Comparison of ENCODE assay signal across 9 cellular contexts in the genomic region with DNA sequence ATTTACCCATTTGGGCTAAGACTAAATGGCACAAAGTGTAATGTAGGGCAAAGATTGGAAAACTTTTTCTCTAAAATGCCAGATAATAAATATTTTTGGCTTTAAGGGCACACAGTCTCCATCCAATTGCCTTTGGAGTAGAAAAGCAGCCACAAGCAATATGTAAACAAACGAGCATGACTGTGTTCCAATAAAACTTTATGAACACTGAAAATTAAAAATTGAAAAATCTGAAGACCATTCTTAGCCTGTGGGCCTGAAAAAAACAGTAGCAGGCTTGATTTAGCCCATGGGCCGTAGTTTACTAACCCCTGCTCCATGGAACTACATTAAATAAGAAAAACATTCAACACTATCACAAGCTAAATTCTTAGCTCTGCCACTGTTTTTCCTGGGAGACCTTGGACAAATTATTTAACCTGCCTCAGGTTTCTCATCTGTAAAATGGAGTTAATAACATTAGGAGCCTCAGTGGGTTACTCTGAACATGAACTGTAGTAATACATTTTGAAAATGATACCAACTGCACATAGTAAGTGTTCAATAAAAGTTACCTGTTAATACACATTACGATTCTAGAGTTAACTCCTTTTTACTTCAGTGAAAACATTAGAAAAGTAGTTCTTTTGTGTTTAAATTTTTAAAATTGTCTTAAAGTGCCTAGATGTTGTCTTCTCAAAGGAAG. TPM values are rescaled to one million over a fixed set of nuclear protein-coding genes. Genes with fewer than 3 reads are reported as not detected.
DNase-seq lines count a peak whose midpoint lies in the region; ATAC-seq and TF ChIP-seq lines count a peak whose summit lies in the region.
"Had no signal": no experiment of that assay in that cellular context is flagged by ENCODE, and none has a peak within 500 bp of the region (broad histone marks: within the 10 kb centered on the region; RNA-seq: fewer than 3 reads in every experiment).

No MANE protein-coding gene starts in this region.

- TF ChIP-seq CTCF in CD4-positive, alpha-beta T cell (IDR thresholded peaks at IDR 0.05), result no peak
- no peak for TF ChIP-seq CTCF in Loucy (conservative IDR thresholded peaks at IDR 0.05; ENCODE audit: low read length)
- TF ChIP-seq CTCF in dorsolateral prefrontal cortex (IDR thresholded peaks at IDR 0.05 in 54 of 56, conservative IDR thresholded peaks at IDR 0.05 in 2 of 56; ENCODE audit: low read depth in 1 of 56, partially characterized antibody in 56 of 56), result no peak
- no peak for TF ChIP-seq CTCF in neural crest cell (conservative IDR thresholded peaks at IDR 0.05)

- no peaks in the 10 kb centered on the region for H3K9me3 ChIP-seq in CD4-positive, alpha-beta T cell (ENCODE audit: control insufficient read depth, low read length)
- no peaks in the 10 kb centered on the region for H3K9me3 ChIP-seq in Loucy (ENCODE audit: insufficient read depth, low read depth, low read length)

- H2AFZ ChIP-seq in Loucy (ENCODE audit: low read length), result peak overlapping the region; percentile 93; the same call in 1 of the 2 replicates

- H4K20me1 ChIP-seq in Loucy (ENCODE audit: insufficient read depth, low read length, poor library complexity, severe bottlenecking), result no peaks in the 10 kb centered on the region

- H3K27me3 ChIP-seq in CD4-positive, alpha-beta T cell (ENCODE audit: control insufficient read depth, insufficient read depth, low read length), result no peaks in the 10 kb centered on the region
- H3K27me3 ChIP-seq in Loucy (ENCODE audit: insufficient read depth, low read length, poor library complexity, severe bottlenecking), result no peaks in the 10 kb centered on the region
- H3K27me3 ChIP-seq in dorsolateral prefrontal cortex, result no peaks in the 10 kb centered on the region

- H3K36me3 Mint-ChIP-seq in CD4-positive, alpha-beta T cell (ENCODE audit: low read depth), result peaks cover 23% of the 10 kb centered on the region
- H3K36me3 Mint-ChIP-seq in neural crest cell (ENCODE audit: low read depth), result no peaks in the 10 kb centered on the region

- H3K9me3 Mint-ChIP-seq in CD4-positive, alpha-beta T cell, result no peaks in the 10 kb centered on the region
- peaks cover 3% of the 10 kb centered on the region for H3K9me3 Mint-ChIP-seq in neural crest cell

- H3K9me2 ChIP-seq in Loucy (replicated peaks; ENCODE audit: low read depth, low read length), result no peaks in the 10 kb centered on the region

- H3F3A ChIP-seq in Loucy (ENCODE audit: low read depth), result no peaks in the 10 kb centered on the region

- H3K4me3 Mint-ChIP-seq in CD4-positive, alpha-beta T cell, result peak overlapping the region; percentile 98
- peak overlapping the region; percentile 57 for H3K4me3 Mint-ChIP-seq in neural crest cell

- H3K4me3 ChIP-seq in Loucy (ENCODE audit: low read length, poor library complexity, severe bottlenecking), result peak overlapping the region; percentile 96
- peak overlapping the region in 58 of 59 donors; percentile 38 to 95 (median 77) for H3K4me3 ChIP-seq in dorsolateral prefrontal cortex

- no peaks in the 10 kb centered on the region for H3K27me3 Mint-ChIP-seq in CD4-positive, alpha-beta T cell
- H3K27me3 Mint-ChIP-seq in neural crest cell (ENCODE audit: low read depth), result peaks cover 47% of the 10 kb centered on the region

- intact Hi-C loops in CD4-positive, alpha-beta T cell (cut with DNase I, micrococcal nuclease), result loop anchor here (1.0 to 5.0 kb wide), 2 partner anchors 16 to 1005 kb away; no protein-coding TSS in a partner anchor
- intact Hi-C loops in dorsolateral prefrontal cortex (cut with DNase I), result no loop called here

- no peaks in the 10 kb centered on the region for H3K36me3 ChIP-seq in Loucy (ENCODE audit: insufficient read depth, low read length)

- POLR2A ChIA-PET in CD4-positive, alpha-beta T cell (lab: Charles Lee), result interaction anchor here (1.2 to 2.8 kb wide), 8 partner anchors 8 to 26 kb away, joined by 3 to 30 read pairs (median 8); partner anchors contain the start of gene GCA

- H3K4me1 Mint-ChIP-seq in CD4-positive, alpha-beta T cell (ENCODE audit: low read depth), result peaks cover 85% of the 10 kb centered on the region
- H3K4me1 Mint-ChIP-seq in neural crest cell, result peaks cover 6% of the 10 kb centered on the region

- H3K27ac ChIP-seq in CD4-positive, alpha-beta T cell (ENCODE audit: low read depth, low read length), result peak overlapping the region; percentile 91
- H3K27ac ChIP-seq in dorsolateral prefrontal cortex, result peak overlapping the region in 8 of 59 donors; percentile 29 to 93 (median 89)

- H3K79me2 ChIP-seq in Loucy (ENCODE audit: insufficient read depth, low read length), result peaks cover 36% of the 10 kb centered on the region

- ATAC-seq in CD4-positive, alpha-beta T cell (ENCODE audit: poor library complexity), result no peak

- CTCF ChIA-PET in CD4-positive, alpha-beta T cell (lab: Charles Lee), result interaction anchor here (1.1 to 5.0 kb wide), 3 partner anchors 17 to 26 kb away, joined by 4 to 23 read pairs (median 6); partner anchors contain the start of gene GCA

- H3K4me1 ChIP-seq in Loucy (ENCODE audit: insufficient read depth, low read length, poor library complexity, severe bottlenecking), result peaks cover 59% of the 10 kb centered on the region

- DNase-seq in CD4-positive, alpha-beta T cell, result no peak
- DNase-seq in dorsolateral prefrontal cortex, result no peak
- no peak for DNase-seq in neural crest cell (ENCODE audit: low read depth, low spot score)
- DNase-seq in CD1c-positive myeloid dendritic cell (ENCODE audit: extremely low spot score), result no peak
- DNase-seq in NCI-H1417 treated with DMSO at 0.1 percent for 48 hours (lab: John Stamatoyannopoulos, UW), result no peak
- DNase-seq in SIG-M5 treated with dmso at 0.1 percent for 504 hours (lab: John Stamatoyannopoulos, UW; ENCODE audit: unreplicated experiment), result no peak
- DNase-seq in activated CD4-positive, alpha-beta T cell treated with anti-CD3 and anti-CD28 coated beads for 4 hours, result no peak
- DNase-seq: activated CD4-positive, CD25-positive, alpha-beta regulatory T cell had no signal

- H3K27ac Mint-ChIP-seq in CD4-positive, alpha-beta T cell, result peak overlapping the region; percentile 99
- no peak overlapping the region for H3K27ac Mint-ChIP-seq in neural crest cell (ENCODE audit: unreplicated experiment)

- peak overlapping the region; percentile 80 for H3K9ac ChIP-seq in Loucy (ENCODE audit: low read depth, low read length, poor library complexity, severe bottlenecking)

- H3K4me2 ChIP-seq in Loucy (ENCODE audit: low read depth, low read length, poor library complexity, severe bottlenecking), result peak overlapping the region; percentile 74

RNA-seq across cellular contexts. Expression of gene IFIH1, which starts 1.3 kb away (rescaled TPM):
- total RNA-seq in CD4-positive, alpha-beta T cell, result 10 to 100 TPM; 31.1 to 32.1 TPM
- total RNA-seq in dorsolateral prefrontal cortex (10 to 100 TPM in 8 of 120 experiments, 1 to 10 TPM in 112; 2.8 to 27.5 (median 6.8) TPM), neural crest cell (0.23 and 0.27 TPM in 2 replicates)

RNA-seq across cellular contexts. Expression of gene GCA, which starts 26.7 kb away (rescaled TPM):
- 1 to 10 TPM; 3.9 to 5.0 TPM for total RNA-seq in CD4-positive, alpha-beta T cell
- total RNA-seq in dorsolateral prefrontal cortex (10 to 100 TPM; 12.4 to 77.9 (median 44.5) TPM), neural crest cell (11.3 TPM in 2 replicates)

Comparison
In these comparisons a context has a peak if more than half of its experiments do, and no peak if none do; other contexts are left out.
1. intact Hi-C loops: an anchor here in CD4-positive, alpha-beta T cell (1.0 to 5.0 kb wide); none called in dorsolateral prefrontal cortex.